ENCODE assay signal across 27 cellular contexts in genomic region chr3:13661121-13661520, GRCh38.
"Had no signal": no experiment of that assay in that cellular context is flagged by ENCODE, and none has a peak within 500 bp of the region (broad histone marks: within the 10 kb centered on the region; RNA-seq: fewer than 3 reads in every experiment).

No MANE protein-coding gene starts in this region.

- H3K9me3 Mint-ChIP-seq: dendritic cell treated with granulocyte-macrophage colony-stimulating factor and Interleukin-4, amounts not matched to agents 40 ng/mL and 50 ng/mL, for 4 days; effector memory CD8-positive, alpha-beta T cell; endodermal cell had no signal

- H3K9me3 ChIP-seq: colonic mucosa, esophagus squamous epithelium, gastrocnemius medialis, heart right ventricle, left lung, lower lobe of right lung had no signal

- H3K36me3 ChIP-seq: colonic mucosa, esophagus squamous epithelium, gastrocnemius medialis, heart right ventricle, left lung, lower lobe of right lung had no signal

- FAIRE-seq: endometrium, islet of Langerhans, keratinocyte had no signal

- H3K4me3 ChIP-seq: colonic mucosa, esophagus squamous epithelium, gastrocnemius medialis, heart right ventricle, left lung, lower lobe of right lung had no signal

- H3K4me1 ChIP-seq: colonic mucosa, esophagus squamous epithelium, gastrocnemius medialis, left lung, lower lobe of right lung had no signal

- H3K27me3 ChIP-seq: colonic mucosa had no signal

- H3K27ac ChIP-seq: colonic mucosa, epithelial cell of prostate, esophagus squamous epithelium, gastrocnemius medialis, heart right ventricle, left lung, lower lobe of right lung had no signal

- H3K4me1 Mint-ChIP-seq: endodermal cell had no signal

- H3K4me3 Mint-ChIP-seq: dendritic cell treated with granulocyte-macrophage colony-stimulating factor and Interleukin-4, amounts not matched to agents 40 ng/mL and 50 ng/mL, for 4 days; effector memory CD8-positive, alpha-beta T cell; endodermal cell; naive thymus-derived CD4-positive, alpha-beta T cell had no signal

- ATAC-seq: effector memory CD8-positive, alpha-beta T cell; esophagus mucosa; gastrocnemius medialis; heart right ventricle; left cardiac atrium; left lung; left ventricle myocardium superior; lower lobe of right lung; naive thymus-derived CD4-positive, alpha-beta T cell had no signal

- H3K36me3 Mint-ChIP-seq: naive thymus-derived CD4-positive, alpha-beta T cell had no signal

- H3K27ac Mint-ChIP-seq: dendritic cell treated with granulocyte-macrophage colony-stimulating factor and Interleukin-4, amounts not matched to agents 40 ng/mL and 50 ng/mL, for 4 days; effector memory CD8-positive, alpha-beta T cell; endodermal cell had no signal

- DNase-seq: colonic mucosa; cortex of kidney; effector CD8-positive, alpha-beta T cell; effector memory CD8-positive, alpha-beta T cell; endodermal cell; erythroblast; esophagus squamous epithelium; foreskin fibroblast; foreskin melanocyte; gastrocnemius medialis; glutamatergic neuron; head of caudate nucleus; heart right ventricle; hippocampal formation; left cardiac atrium; left lung; left ventricle myocardium superior; lower lobe of right lung; mesenchymal stem cell; midbrain; naive thymus-derived CD4-positive, alpha-beta T cell had no signal
